Comparison of ENCODE assay signal across 7 cellular contexts in genomic region chr14:67818476-67818875, GRCh38. TPM values are rescaled to one million over a fixed set of nuclear protein-coding genes. Genes with fewer than 3 reads are reported as not detected.
A peak's percentile ranks its signal among the peaks of the same experiment; 100 is the strongest.
DNase-seq lines count a peak whose midpoint lies in the region; ATAC-seq and TF ChIP-seq lines count a peak whose summit lies in the region.
"Not testable (repeated sequence)": the region's sequence is repeated elsewhere in the genome, so short reads cannot be mapped to it uniquely, and the experiment has no call there.

No MANE protein-coding gene starts in this region.

- peaks cover 54 to 66% of the 10 kb centered on the region in 2 experiments for H3K4me1 ChIP-seq in neutrophil (ENCODE audit: control insufficient read depth in 1 of 2, insufficient read depth in 1 of 2, low read depth in 1 of 2, low read length in 1 of 2)

- H3K4me3 Mint-ChIP-seq in CD4-positive, alpha-beta T cell = peak overlapping the region; percentile 100
- H3K4me3 Mint-ChIP-seq in IgD-negative memory B cell = peak overlapping the region; percentile 78 to 99 (median 98)
- H3K4me3 Mint-ChIP-seq in WTC11 = peak overlapping the region; percentile 16; the same call in 1 of the 2 replicates
- H3K4me3 Mint-ChIP-seq in activated T-cell treated with anti-CD3 and anti-CD28 coated beads, Interleukin-2, amount 50 U/mL, for 72 hours = peak overlapping the region; percentile 93 to 98
- peak overlapping the region; percentile 71 to 96 (median 93) for H3K4me3 Mint-ChIP-seq in brain
- H3K4me3 Mint-ChIP-seq in memory B cell = peak overlapping the region; percentile 99

- peak overlapping the region; percentile 34 to 38 for H3K4me3 ChIP-seq in neutrophil (ENCODE audit: low read depth in 1 of 2, low read length in 1 of 2)

- H3K9me3 ChIP-seq in CD4-positive, alpha-beta T cell (ENCODE audit: control insufficient read depth, low read length); neutrophil: not testable (repeated sequence)

- POLR2A ChIA-PET in CD4-positive, alpha-beta T cell (lab: Charles Lee); WTC11 (lab: Charles Lee): not testable (repeated sequence)

- intact Hi-C loops in CD4-positive, alpha-beta T cell (cut with DNase I, micrococcal nuclease) = loop anchor here in 1 of 2 experiments (5.0 kb wide), 6 partner anchors 121 to 1949 kb away; partner anchors contain the start of genes ATP6V1D, DCAF5, PIGH and RDH11

- not testable (repeated sequence) for ATAC-seq in CD4-positive, alpha-beta T cell (ENCODE audit: poor library complexity); WTC11; activated T-cell treated with anti-CD3 and anti-CD28 coated beads, Interleukin-2, amount 50 U/mL, for 72 hours (replicated peaks in 1 of 2); memory B cell (ENCODE audit: low read depth)

- H3K9me3 Mint-ChIP-seq in CD4-positive, alpha-beta T cell; IgD-negative memory B cell; WTC11; activated T-cell treated with anti-CD3 and anti-CD28 coated beads, Interleukin-2, amount 50 U/mL, for 72 hours; brain; memory B cell: not testable (repeated sequence)

- H3K27ac ChIP-seq in CD4-positive, alpha-beta T cell (ENCODE audit: low read depth, low read length) = not testable (repeated sequence)
- H3K27ac ChIP-seq in neutrophil = peak overlapping the region; percentile 90

- CTCF ChIA-PET in CD4-positive, alpha-beta T cell (lab: Charles Lee); WTC11 (lab: Charles Lee): not testable (repeated sequence)

- H3K36me3 Mint-ChIP-seq in CD4-positive, alpha-beta T cell (ENCODE audit: low read depth) = peaks cover 32% of the 10 kb centered on the region
- H3K36me3 Mint-ChIP-seq in IgD-negative memory B cell; WTC11; activated T-cell treated with anti-CD3 and anti-CD28 coated beads, Interleukin-2, amount 50 U/mL, for 72 hours (ENCODE audit: insufficient read depth in 2 of 2); brain; memory B cell: not testable (repeated sequence)

- H3K27me3 ChIP-seq in CD4-positive, alpha-beta T cell (ENCODE audit: control insufficient read depth, insufficient read depth, low read length); neutrophil: not testable (repeated sequence)

- H3K4me1 Mint-ChIP-seq in CD4-positive, alpha-beta T cell (ENCODE audit: low read depth) = peaks cover 58% of the 10 kb centered on the region
- peaks cover 20 to 43% (median 43%) of the 10 kb centered on the region in 3 donors for H3K4me1 Mint-ChIP-seq in IgD-negative memory B cell
- peaks cover 34% of the 10 kb centered on the region for H3K4me1 Mint-ChIP-seq in WTC11
- peaks cover 46% of the 10 kb centered on the region for H3K4me1 Mint-ChIP-seq in activated T-cell treated with anti-CD3 and anti-CD28 coated beads, Interleukin-2, amount 50 U/mL, for 72 hours (ENCODE audit: low read depth)
- H3K4me1 Mint-ChIP-seq in brain = peaks cover 68% of the 10 kb centered on the region
- H3K4me1 Mint-ChIP-seq in memory B cell = peaks cover 23% of the 10 kb centered on the region

- H3K27me3 Mint-ChIP-seq in CD4-positive, alpha-beta T cell; IgD-negative memory B cell; WTC11 (ENCODE audit: low read depth); activated T-cell treated with anti-CD3 and anti-CD28 coated beads, Interleukin-2, amount 50 U/mL, for 72 hours (ENCODE audit: low read depth); memory B cell: not testable (repeated sequence)
- peaks cover 14% of the 10 kb centered on the region for H3K27me3 Mint-ChIP-seq in brain

- not testable (repeated sequence) for H3K36me3 ChIP-seq in neutrophil

- DNase-seq in CD4-positive, alpha-beta T cell; WTC11 (ENCODE audit: low spot score); activated T-cell treated with anti-CD3 and anti-CD28 coated beads, Interleukin-2, amount 50 U/mL, for 72 hours; memory B cell (ENCODE audit: low spot score in 2 of 2): not testable (repeated sequence)

- peak overlapping the region; percentile 13 for H3K27ac Mint-ChIP-seq in CD4-positive, alpha-beta T cell
- peak overlapping the region; percentile 13 to 89 (median 59) for H3K27ac Mint-ChIP-seq in IgD-negative memory B cell
- peak overlapping the region; percentile 54; the same call in 1 of the 2 replicates for H3K27ac Mint-ChIP-seq in WTC11
- H3K27ac Mint-ChIP-seq in activated T-cell treated with anti-CD3 and anti-CD28 coated beads, Interleukin-2, amount 50 U/mL, for 72 hours = not testable (repeated sequence)
- H3K27ac Mint-ChIP-seq in brain = peak overlapping the region; percentile 8 to 97 (median 66)
- peak overlapping the region; percentile 98 for H3K27ac Mint-ChIP-seq in memory B cell

- TF ChIP-seq CTCF in CD4-positive, alpha-beta T cell (IDR thresholded peaks at IDR 0.05); WTC11 (IDR thresholded peaks at IDR 0.05); brain (conservative IDR thresholded peaks at IDR 0.05); neutrophil (IDR thresholded peaks at IDR 0.05): not testable (repeated sequence)

RNA-seq across cellular contexts. Expression of gene RAD51B, which starts 1.1 kb away (rescaled TPM):
- 10 to 100 TPM; 18.4 to 20.0 TPM for total RNA-seq in CD4-positive, alpha-beta T cell
- polyA plus RNA-seq in IgD-negative memory B cell (24.9 TPM), brain (ENCODE audit: insufficient read depth, low read depth, low replicate concordance) (9.7 TPM)
- 14.2 to 27.8 TPM (median 26.4 TPM) in 3 replicates for total RNA-seq in WTC11 (2021)
- total RNA-seq in activated T-cell treated with anti-CD3 and anti-CD28 coated beads, Interleukin-2, amount 50 U/mL, for 72 hours = 10 to 100 TPM; 42.6 to 50.0 TPM

RNA-seq across cellular contexts. Expression of gene ZFYVE26, which starts 2.1 kb away (rescaled TPM):
- total RNA-seq in CD4-positive, alpha-beta T cell = 10 to 100 TPM; 20.5 to 23.2 TPM
- polyA plus RNA-seq in IgD-negative memory B cell = 3.7 TPM
- 18.8 to 25.8 TPM (median 20.9 TPM) in 3 replicates for total RNA-seq in WTC11 (2021)
- total RNA-seq in activated T-cell treated with anti-CD3 and anti-CD28 coated beads, Interleukin-2, amount 50 U/mL, for 72 hours = 10 to 100 TPM; 13.7 to 15.4 TPM
- polyA plus RNA-seq in brain (ENCODE audit: insufficient read depth, low read depth, low replicate concordance) = 6.8 TPM

Comparison
In these comparisons a context has a peak if more than half of its experiments do, and no peak if none do; other contexts are left out.
1. H3K4me3 Mint-ChIP-seq: peak in every context shown above with its lines; median percentile 100 in CD4-positive, alpha-beta T cell; 99 in memory B cell; 98 in IgD-negative memory B cell; 96 in activated T-cell treated with anti-CD3 and anti-CD28 coated beads, Interleukin-2, amount 50 U/mL, for 72 hours; 93 in brain; 16 in WTC11.